Comparison of ENCODE assay signal across 8 cellular contexts in the genomic region with DNA sequence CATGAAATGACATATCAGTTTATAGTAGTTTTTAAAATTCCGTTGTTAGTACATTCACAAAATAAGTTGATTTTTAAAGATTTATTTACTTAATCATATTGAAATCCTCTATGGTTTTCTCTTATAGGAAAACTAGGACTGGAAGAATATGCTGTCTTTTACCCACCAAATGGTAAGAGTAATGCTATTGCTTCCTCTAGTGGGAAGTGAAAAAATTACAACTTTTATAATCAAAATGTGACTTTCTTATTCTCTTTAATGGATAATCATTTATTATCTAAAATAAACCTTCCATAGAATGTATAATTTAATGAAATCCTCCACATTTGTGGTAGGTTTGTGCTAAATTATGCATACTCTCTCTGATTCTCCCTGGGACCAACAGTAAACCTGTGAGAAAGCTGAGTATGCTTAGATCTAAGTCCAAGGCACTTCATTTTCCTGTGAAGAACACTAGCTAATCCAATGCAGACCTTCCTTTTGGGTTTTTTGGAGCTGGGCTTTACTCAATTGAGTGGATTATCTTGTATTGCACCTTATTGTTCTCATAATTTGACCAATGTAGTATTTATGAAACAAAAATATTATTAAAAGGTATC.
DNase-seq lines count a peak whose midpoint lies in the region; ATAC-seq, FAIRE-seq and TF ChIP-seq lines count a peak whose summit lies in the region.

No MANE protein-coding gene starts in this region.

- no peak overlapping the region for H3K4me3 Mint-ChIP-seq in activated naive CD4-positive, alpha-beta T cell treated with anti-CD3 and anti-CD28 coated beads, Interleukin-2, amount 10 ng/mL, durations not matched to agents 7 days and 5 days

- peak in 2 of 3 experiments; percentile 50 to 93; a peak in 4 of 6 replicates for TF ChIP-seq CTCF in K562 (IDR thresholded peaks at IDR 0.05 in 2 of 3, conservative IDR thresholded peaks at IDR 0.05 in 1 of 3; ENCODE audit: insufficient read depth in 2 of 3, low read depth in 1 of 3, low read length in 3 of 3)

- CTCF ChIA-PET in K562 (lab: Yijun Ruan, JAX; ENCODE audit: low intra/inter-chr PET ratio): interaction anchor here (0.8 to 2.3 kb wide), 5 partner anchors 133 to 691 kb away, joined by 4 to 14 read pairs (median 6); no protein-coding TSS in a partner anchor
- CTCF ChIA-PET in activated naive CD4-positive, alpha-beta T cell treated with anti-CD3 and anti-CD28 coated beads, Interleukin-2, amount 10 ng/mL, durations not matched to agents 7 days and 5 days (lab: Charles Lee): interaction anchor here (0.7 to 2.3 kb wide), 5 partner anchors 79 to 390 kb away, joined by 3 to 9 read pairs (median 3); no protein-coding TSS in a partner anchor

- DNase-seq in DMS53 (lab: John Stamatoyannopoulos, UW): peak; percentile 77
- peak; percentile 47 for DNase-seq in LHCN-M2 (ENCODE audit: low read depth)
- peak in 3 of 4 experiments; percentile 10 to 21 (median 17) for DNase-seq in K562 (ENCODE audit: extremely low read depth in 1 of 4, low spot score in 3 of 4)
- DNase-seq in midbrain (lab: John Stamatoyannopoulos, UW): peak; percentile 33
- no peak for DNase-seq in germinal center (ENCODE audit: low spot score)
- no peak for DNase-seq in activated naive CD4-positive, alpha-beta T cell treated with anti-CD3 and anti-CD28 coated beads, Interleukin-2, amount 10 ng/mL, durations not matched to agents 7 days and 5 days

- in situ Hi-C loops in K562 (cut with MboI): no loop called here

- TF ChIP-seq EP300 in K562 (IDR thresholded peaks at IDR 0.05; ENCODE audit: low read length): no peak

- no peak overlapping the region for H3K27ac Mint-ChIP-seq in activated naive CD4-positive, alpha-beta T cell treated with anti-CD3 and anti-CD28 coated beads, Interleukin-2, amount 10 ng/mL, durations not matched to agents 7 days and 5 days

- no peaks in the 10 kb centered on the region for H3K27me3 Mint-ChIP-seq in activated naive CD4-positive, alpha-beta T cell treated with anti-CD3 and anti-CD28 coated beads, Interleukin-2, amount 10 ng/mL, durations not matched to agents 7 days and 5 days

- H3K27ac ChIP-seq in K562 (ENCODE audit: extremely low read depth, low read depth, low read length): no peak overlapping the region

- H3K4me2 ChIP-seq in K562 (ENCODE audit: insufficient read depth, low read length): no peak overlapping the region

- no peaks in the 10 kb centered on the region for H3K27me3 ChIP-seq in K562 (ENCODE audit: control insufficient read depth in 2 of 2, insufficient read depth in 2 of 2, low read length in 2 of 2)

- ATAC-seq in K562: peak; percentile 58; the same call in 1 of the 3 replicates
- no peak for ATAC-seq in HG03139 (IDR thresholded peaks at IDR 0.05; ENCODE audit: unreplicated experiment)
- no peak for ATAC-seq in GM19328 (IDR thresholded peaks at IDR 0.05; ENCODE audit: unreplicated experiment)

- no peak overlapping the region for H3K9ac ChIP-seq in K562 (ENCODE audit: insufficient read depth in 1 of 2, low read depth in 2 of 2, low read length in 2 of 2)

- POLR2A ChIA-PET in K562 (lab: Yijun Ruan, JAX): no interaction called here

- H3K9me1 ChIP-seq in K562 (ENCODE audit: control insufficient read depth, insufficient read depth, low read length): no peaks in the 10 kb centered on the region

- peak; percentile 64 for FAIRE-seq in K562 (lab: Jason Lieb, UNC)

- no TSS peak for BruUV-seq in K562 (replicated peaks; lab: Mats Ljungman, UMichigan)

- TF ChIP-seq RAD21 in K562 (CRISPR knock-in tag; conservative IDR thresholded peaks at IDR 0.05 in 1 of 2, IDR thresholded peaks at IDR 0.05 in 1 of 2): peak; percentile 94 to 98

- no peaks in the 10 kb centered on the region for H3K79me2 ChIP-seq in K562 (ENCODE audit: control insufficient read depth, insufficient read depth, low read length)

- H3K36me3 Mint-ChIP-seq in activated naive CD4-positive, alpha-beta T cell treated with anti-CD3 and anti-CD28 coated beads, Interleukin-2, amount 10 ng/mL, durations not matched to agents 7 days and 5 days: no peaks in the 10 kb centered on the region

- no peaks in the 10 kb centered on the region for H4K20me1 ChIP-seq in K562 (replicated peaks; ENCODE audit: control insufficient read depth, insufficient read depth, low read length)

- H3K4me1 Mint-ChIP-seq in activated naive CD4-positive, alpha-beta T cell treated with anti-CD3 and anti-CD28 coated beads, Interleukin-2, amount 10 ng/mL, durations not matched to agents 7 days and 5 days: peaks cover 9% of the 10 kb centered on the region

- H3K9me3 ChIP-seq in K562 (replicated peaks; ENCODE audit: control insufficient read depth, insufficient read depth, low read depth, low read length): no peaks in the 10 kb centered on the region

- H3K36me3 ChIP-seq in K562 (ENCODE audit: control insufficient read depth, insufficient read depth, low read length): no peaks in the 10 kb centered on the region

- no peaks in the 10 kb centered on the region for H3K9me3 Mint-ChIP-seq in activated naive CD4-positive, alpha-beta T cell treated with anti-CD3 and anti-CD28 coated beads, Interleukin-2, amount 10 ng/mL, durations not matched to agents 7 days and 5 days

- no peak overlapping the region for H2AFZ ChIP-seq in K562 (ENCODE audit: low read depth, low read length)

- H3K4me3 ChIP-seq in K562: no peak overlapping the region

- intact Hi-C loops in K562 (cut with micrococcal nuclease): loop anchor here (1.0 to 5.0 kb wide), 4 partner anchors 248 to 393 kb away; no protein-coding TSS in a partner anchor

- WGBS in K562 (ENCODE audit: insufficient coverage, low coverage, missing lambda C conversion rate): 8% methylated on average over 1 of the region's 1 CpG

- no peak for TF ChIP-seq POLR2A in K562 (conservative IDR thresholded peaks at IDR 0.05)

- H3K4me1 ChIP-seq in K562 (replicated peaks in 1 of 2; ENCODE audit: control insufficient read depth in 2 of 2, insufficient read depth in 2 of 2, low read length in 2 of 2): no peaks in the 10 kb centered on the region

TF ChIP-seq in K562, 482 proteins besides CTCF, POLR2A, EP300 and RAD21 (continues in another document):
- TF ChIP-seq POLR2H (tag; IDR thresholded peaks at IDR 0.05; ENCODE audit: low read depth) (0 out of 2 replicates have a peak, but pooled peaks have one; percentile 28), SMC3 (conservative IDR thresholded peaks at IDR 0.05; ENCODE audit: insufficient read depth, low read depth, low read length) (peak; percentile 63), ARID2 (IDR thresholded peaks at IDR 0.05) (no peak)
- TF ChIP-seq, protein P1, sequence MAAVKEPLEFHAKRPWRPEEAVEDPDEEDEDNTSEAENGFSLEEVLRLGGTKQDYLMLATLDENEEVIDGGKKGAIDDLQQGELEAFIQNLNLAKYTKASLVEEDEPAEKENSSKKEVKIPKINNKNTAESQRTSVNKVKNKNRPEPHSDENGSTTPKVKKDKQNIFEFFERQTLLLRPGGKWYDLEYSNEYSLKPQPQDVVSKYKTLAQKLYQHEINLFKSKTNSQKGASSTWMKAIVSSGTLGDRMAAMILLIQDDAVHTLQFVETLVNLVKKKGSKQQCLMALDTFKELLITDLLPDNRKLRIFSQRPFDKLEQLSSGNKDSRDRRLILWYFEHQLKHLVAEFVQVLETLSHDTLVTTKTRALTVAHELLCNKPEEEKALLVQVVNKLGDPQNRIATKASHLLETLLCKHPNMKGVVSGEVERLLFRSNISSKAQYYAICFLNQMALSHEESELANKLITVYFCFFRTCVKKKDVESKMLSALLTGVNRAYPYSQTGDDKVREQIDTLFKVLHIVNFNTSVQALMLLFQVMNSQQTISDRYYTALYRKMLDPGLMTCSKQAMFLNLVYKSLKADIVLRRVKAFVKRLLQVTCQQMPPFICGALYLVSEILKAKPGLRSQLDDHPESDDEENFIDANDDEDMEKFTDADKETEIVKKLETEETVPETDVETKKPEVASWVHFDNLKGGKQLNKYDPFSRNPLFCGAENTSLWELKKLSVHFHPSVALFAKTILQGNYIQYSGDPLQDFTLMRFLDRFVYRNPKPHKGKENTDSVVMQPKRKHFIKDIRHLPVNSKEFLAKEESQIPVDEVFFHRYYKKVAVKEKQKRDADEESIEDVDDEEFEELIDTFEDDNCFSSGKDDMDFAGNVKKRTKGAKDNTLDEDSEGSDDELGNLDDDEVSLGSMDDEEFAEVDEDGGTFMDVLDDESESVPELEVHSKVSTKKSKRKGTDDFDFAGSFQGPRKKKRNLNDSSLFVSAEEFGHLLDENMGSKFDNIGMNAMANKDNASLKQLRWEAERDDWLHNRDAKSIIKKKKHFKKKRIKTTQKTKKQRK (IDR thresholded peaks at IDR 0.05; ENCODE audit: borderline replicate concordance, low read depth, low read length): no peak
- TF ChIP-seq, protein P2, sequence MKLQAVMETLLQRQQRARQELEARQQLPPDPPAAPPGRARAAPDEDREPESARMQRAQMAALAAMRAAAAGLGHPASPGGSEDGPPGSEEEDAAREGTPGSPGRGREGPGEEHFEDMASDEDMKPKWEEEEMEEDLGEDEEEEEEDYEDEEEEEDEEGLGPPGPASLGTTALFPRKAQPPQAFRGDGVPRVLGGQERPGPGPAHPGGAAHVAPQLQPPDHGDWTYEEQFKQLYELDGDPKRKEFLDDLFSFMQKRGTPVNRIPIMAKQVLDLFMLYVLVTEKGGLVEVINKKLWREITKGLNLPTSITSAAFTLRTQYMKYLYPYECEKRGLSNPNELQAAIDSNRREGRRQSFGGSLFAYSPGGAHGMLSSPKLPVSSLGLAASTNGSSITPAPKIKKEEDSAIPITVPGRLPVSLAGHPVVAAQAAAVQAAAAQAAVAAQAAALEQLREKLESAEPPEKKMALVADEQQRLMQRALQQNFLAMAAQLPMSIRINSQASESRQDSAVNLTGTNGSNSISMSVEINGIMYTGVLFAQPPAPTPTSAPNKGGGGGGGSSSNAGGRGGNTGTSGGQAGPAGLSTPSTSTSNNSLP (IDR thresholded peaks at IDR 0.05; ENCODE audit: borderline replicate concordance, low read depth, low read length): peak; percentile 92
- TF ChIP-seq, protein P3, sequence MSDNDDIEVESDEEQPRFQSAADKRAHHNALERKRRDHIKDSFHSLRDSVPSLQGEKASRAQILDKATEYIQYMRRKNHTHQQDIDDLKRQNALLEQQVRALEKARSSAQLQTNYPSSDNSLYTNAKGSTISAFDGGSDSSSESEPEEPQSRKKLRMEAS (CRISPR knock-in tag; IDR thresholded peaks at IDR 0.05): no peak
- TF ChIP-seq, protein P4, sequence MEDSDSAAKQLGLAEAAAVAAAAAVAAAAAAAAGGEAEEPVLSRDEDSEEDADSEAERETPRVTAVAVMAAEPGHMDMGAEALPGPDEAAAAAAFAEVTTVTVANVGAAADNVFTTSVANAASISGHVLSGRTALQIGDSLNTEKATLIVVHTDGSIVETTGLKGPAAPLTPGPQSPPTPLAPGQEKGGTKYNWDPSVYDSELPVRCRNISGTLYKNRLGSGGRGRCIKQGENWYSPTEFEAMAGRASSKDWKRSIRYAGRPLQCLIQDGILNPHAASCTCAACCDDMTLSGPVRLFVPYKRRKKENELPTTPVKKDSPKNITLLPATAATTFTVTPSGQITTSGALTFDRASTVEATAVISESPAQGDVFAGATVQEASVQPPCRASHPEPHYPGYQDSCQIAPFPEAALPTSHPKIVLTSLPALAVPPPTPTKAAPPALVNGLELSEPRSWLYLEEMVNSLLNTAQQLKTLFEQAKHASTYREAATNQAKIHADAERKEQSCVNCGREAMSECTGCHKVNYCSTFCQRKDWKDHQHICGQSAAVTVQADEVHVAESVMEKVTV (CRISPR knock-in tag; IDR thresholded peaks at IDR 0.05): peak; percentile 92

Comparison
In these comparisons a context has a peak if more than half of its experiments do, and no peak if none do; other contexts are left out.
1. DNase-seq: peak in DMS53 (single experiment), LHCN-M2 (single experiment), K562 (3 of 4) and midbrain (single experiment); none in germinal center (single experiment) and activated naive CD4-positive, alpha-beta T cell treated with anti-CD3 and anti-CD28 coated beads, Interleukin-2, amount 10 ng/mL, durations not matched to agents 7 days and 5 days (single experiment).